11 cellular contexts compared by ENCODE assay signal in the genomic region with DNA sequence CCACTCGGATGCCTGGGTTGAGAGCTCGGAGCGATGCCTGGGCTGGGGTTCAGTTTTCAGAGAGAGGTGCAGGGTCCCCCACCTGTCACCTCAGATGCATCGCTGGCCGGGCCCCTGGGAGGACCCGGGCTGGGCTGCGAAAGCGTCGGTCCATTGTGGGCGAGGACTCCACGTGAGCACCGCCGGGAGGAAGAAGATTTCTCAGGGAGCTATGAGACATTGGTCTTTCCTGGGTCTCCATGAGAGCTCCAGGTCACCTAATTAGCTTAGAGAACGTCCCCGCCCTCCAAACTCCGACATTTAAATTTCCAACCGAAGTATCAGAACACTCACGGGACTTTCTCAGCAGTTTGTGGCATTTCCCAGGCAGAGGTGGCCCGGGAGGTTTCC. TPM values are rescaled to one million over a fixed set of nuclear protein-coding genes. Genes with fewer than 3 reads are reported as not detected.
DNase-seq lines count a peak whose midpoint lies in the region; ATAC-seq, FAIRE-seq and TF ChIP-seq lines count a peak whose summit lies in the region.
"Had no signal": no experiment of that assay in that cellular context is flagged by ENCODE, and none has a peak within 500 bp of the region (broad histone marks: within the 10 kb centered on the region; RNA-seq: fewer than 3 reads in every experiment).

No MANE protein-coding gene starts in this region.

- H3K4me1 Mint-ChIP-seq in CD4-positive, alpha-beta T cell (ENCODE audit: low read depth), result peaks cover 8% of the 10 kb centered on the region
- peaks cover 4% of the 10 kb centered on the region for H3K4me1 Mint-ChIP-seq in progenitor cell of endocrine pancreas (ENCODE audit: low read depth)
- H3K4me1 Mint-ChIP-seq in T-helper 2 cell treated with Interferon-gamma antibody and Interleukin-4, amounts not matched to agents 5 μg/mL and 100 μg/mL, for 36 hours (ENCODE audit: low read depth), result peaks cover 7% of the 10 kb centered on the region

- TF ChIP-seq CTCF in CD4-positive, alpha-beta T cell (IDR thresholded peaks at IDR 0.05), result no peak
- TF ChIP-seq CTCF in fibroblast of the aortic adventitia (IDR thresholded peaks at IDR 0.05; ENCODE audit: insufficient read depth, low read length) (no peak), progenitor cell of endocrine pancreas (IDR thresholded peaks at IDR 0.05; ENCODE audit: unreplicated experiment) (no peak)

- H3K9me3 Mint-ChIP-seq in CD4-positive, alpha-beta T cell, result no peaks in the 10 kb centered on the region
- H3K9me3 Mint-ChIP-seq in progenitor cell of endocrine pancreas (ENCODE audit: low read depth), result no peaks in the 10 kb centered on the region
- H3K9me3 Mint-ChIP-seq in T-helper 2 cell treated with Interferon-gamma antibody and Interleukin-4, amounts not matched to agents 5 μg/mL and 100 μg/mL, for 36 hours, result no peaks in the 10 kb centered on the region

- peaks cover 5% of the 10 kb centered on the region; the same call in 1 of the 2 replicates for H3K4me1 ChIP-seq in HUES6 (ENCODE audit: control insufficient read depth, insufficient read depth, low read length)

- peaks cover 21% of the 10 kb centered on the region for H3K27me3 ChIP-seq in CD4-positive, alpha-beta T cell (ENCODE audit: control insufficient read depth, insufficient read depth, low read length)
- H3K27me3 ChIP-seq in HUES6 (ENCODE audit: control insufficient read depth, insufficient read depth, low read length), result peaks cover 70% of the 10 kb centered on the region
- H3K27me3 ChIP-seq: gastroesophageal sphincter had no signal

- H3K27ac ChIP-seq in CD4-positive, alpha-beta T cell (ENCODE audit: low read depth, low read length), result no peak overlapping the region
- no peak overlapping the region for H3K27ac ChIP-seq in HUES6 (ENCODE audit: low read depth, low read length)
- H3K27ac ChIP-seq: SK-N-MC had no signal

- FAIRE-seq in frontal cortex (lab: Jason Lieb, UNC), result no peak

- H3K27ac Mint-ChIP-seq in CD4-positive, alpha-beta T cell, result no peak overlapping the region
- no peak overlapping the region for H3K27ac Mint-ChIP-seq in progenitor cell of endocrine pancreas
- H3K27ac Mint-ChIP-seq in T-helper 2 cell treated with Interferon-gamma antibody and Interleukin-4, amounts not matched to agents 5 μg/mL and 100 μg/mL, for 36 hours, result no peak overlapping the region

- intact Hi-C loops in CD4-positive, alpha-beta T cell (cut with DNase I, micrococcal nuclease), result loop anchor here in 1 of 2 experiments (5.0 kb wide), 1 partner anchor 42 kb away; no protein-coding TSS in a partner anchor

- no peaks in the 10 kb centered on the region for H3K9me3 ChIP-seq in CD4-positive, alpha-beta T cell (ENCODE audit: control insufficient read depth, low read length)
- H3K9me3 ChIP-seq in HUES6 (ENCODE audit: control insufficient read depth, insufficient read depth, low read depth, low read length), result no peaks in the 10 kb centered on the region
- H3K9me3 ChIP-seq: gastroesophageal sphincter had no signal

- H3K27me3 Mint-ChIP-seq in CD4-positive, alpha-beta T cell, result peaks cover 32% of the 10 kb centered on the region
- H3K27me3 Mint-ChIP-seq in progenitor cell of endocrine pancreas, result peaks cover 29% of the 10 kb centered on the region
- peaks cover 39% of the 10 kb centered on the region for H3K27me3 Mint-ChIP-seq in T-helper 2 cell treated with Interferon-gamma antibody and Interleukin-4, amounts not matched to agents 5 μg/mL and 100 μg/mL, for 36 hours (ENCODE audit: low read depth)

- H3K9ac ChIP-seq in HUES6 (ENCODE audit: low read length), result no peak overlapping the region

- peak in 1 of 10 experiments; percentile 29 for DNase-seq in CD4-positive, alpha-beta T cell
- DNase-seq in fibroblast of the aortic adventitia (ENCODE audit: low read depth) (no peak), progenitor cell of endocrine pancreas (ENCODE audit: low spot score, unreplicated experiment) (no peak), frontal cortex (ENCODE audit: low spot score in 2 of 2) (no peak)
- DNase-seq in T-helper 2 cell treated with Interferon-gamma antibody and Interleukin-4, amounts not matched to agents 5 μg/mL and 100 μg/mL, for 36 hours (ENCODE audit: low spot score), result no peak
- DNase-seq: stimulated activated CD4-positive, alpha-beta T cell treated with anti-CD3 and anti-CD28 coated beads, Interleukin-2, amount 100 ng/mL, for 24 hours had no signal

- CTCF ChIA-PET in CD4-positive, alpha-beta T cell (lab: Charles Lee), result no interaction called here

- H3K36me3 ChIP-seq in HUES6 (ENCODE audit: control insufficient read depth, insufficient read depth, low read length), result no peaks in the 10 kb centered on the region
- H3K36me3 ChIP-seq: gastroesophageal sphincter had no signal

- H3K4me3 ChIP-seq in HUES6 (ENCODE audit: low read depth, low read length) (peak overlapping the region; percentile 49), fibroblast of the aortic adventitia (ENCODE audit: low read depth, low read length) (peak overlapping the region; percentile 31)
- H3K4me3 ChIP-seq: SK-N-MC had no signal

- POLR2A ChIA-PET in CD4-positive, alpha-beta T cell (lab: Charles Lee), result no interaction called here

- H3K4me3 Mint-ChIP-seq in CD4-positive, alpha-beta T cell, result peak overlapping the region; percentile 71
- H3K4me3 Mint-ChIP-seq in progenitor cell of endocrine pancreas (ENCODE audit: low read depth), result peak overlapping the region; percentile 75
- no peak overlapping the region for H3K4me3 Mint-ChIP-seq in T-helper 2 cell treated with Interferon-gamma antibody and Interleukin-4, amounts not matched to agents 5 μg/mL and 100 μg/mL, for 36 hours

- ATAC-seq in CD4-positive, alpha-beta T cell (ENCODE audit: poor library complexity), result no peak
- ATAC-seq in GM18511 (IDR thresholded peaks at IDR 0.05; ENCODE audit: unreplicated experiment) (no peak), HG03175 (IDR thresholded peaks at IDR 0.05; ENCODE audit: unreplicated experiment) (no peak)
- ATAC-seq: gastroesophageal sphincter had no signal

- peaks cover 4% of the 10 kb centered on the region for H3K36me3 Mint-ChIP-seq in CD4-positive, alpha-beta T cell (ENCODE audit: low read depth)
- H3K36me3 Mint-ChIP-seq in progenitor cell of endocrine pancreas (ENCODE audit: insufficient read depth), result peaks cover 2% of the 10 kb centered on the region
- H3K36me3 Mint-ChIP-seq in T-helper 2 cell treated with Interferon-gamma antibody and Interleukin-4, amounts not matched to agents 5 μg/mL and 100 μg/mL, for 36 hours (ENCODE audit: low read depth), result no peaks in the 10 kb centered on the region

RNA-seq across cellular contexts. Expression of a gene that starts 2.2 kb away (rescaled TPM):
- total RNA-seq in CD4-positive, alpha-beta T cell, result 10 to 100 TPM; 27.0 to 27.2 TPM
- total RNA-seq in fibroblast of the aortic adventitia (ENCODE audit: low replicate concordance) (3.2 and 7.8 TPM in 2 replicates), progenitor cell of endocrine pancreas (9.3 and 13.3 TPM in 2 replicates), frontal cortex (0.41 TPM)
